Comparison of ENCODE assay signal across 40 cellular contexts in the genomic region with DNA sequence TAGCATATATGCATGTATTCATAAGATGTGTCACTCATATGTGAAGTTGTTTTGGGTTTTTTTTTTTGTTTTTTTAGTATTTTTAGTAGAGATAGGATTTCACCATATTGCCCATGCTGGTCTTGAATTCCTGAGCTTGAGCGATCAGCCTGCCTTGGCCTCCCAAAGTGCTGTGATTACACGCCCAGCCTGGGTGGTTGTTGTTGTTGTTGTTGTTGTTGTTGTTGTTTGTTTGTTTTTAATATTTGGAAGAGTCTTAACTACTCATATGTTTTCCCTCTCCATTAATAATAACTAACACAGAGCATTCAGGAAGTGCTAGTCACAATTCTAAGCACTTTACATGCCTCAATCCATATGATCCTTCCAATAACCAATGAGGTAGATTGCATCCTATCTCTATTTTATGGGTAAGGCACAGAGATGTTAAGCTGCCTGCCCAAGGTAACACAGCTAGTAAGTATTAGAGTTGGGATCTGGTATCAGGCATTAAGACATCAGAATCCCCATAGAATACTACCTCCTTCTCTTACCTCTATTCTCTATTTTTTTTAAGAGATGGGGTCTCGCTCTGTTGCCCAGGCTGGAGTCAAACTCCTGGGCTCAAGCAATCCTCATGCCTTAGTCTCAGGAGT. TPM values are rescaled to one million over a fixed set of nuclear protein-coding genes. Genes with fewer than 3 reads are reported as not detected.
"Had no signal": no experiment of that assay in that cellular context is flagged by ENCODE, and none has a peak within 500 bp of the region (broad histone marks: within the 10 kb centered on the region; RNA-seq: fewer than 3 reads in every experiment).

No MANE protein-coding gene starts in this region.

- H3K36me3 Mint-ChIP-seq: activated CD4-positive, alpha-beta memory T cell treated with anti-CD3 and anti-CD28 coated beads for 36 hours; activated naive CD4-positive, alpha-beta T cell treated with anti-CD3 and anti-CD28 coated beads, Interleukin-2, amount 50 U/mL, for 72 hours; activated naive CD8-positive, alpha-beta T cell treated with anti-CD3 and anti-CD28 coated beads for 36 hours had no signal

- H3K27me3 Mint-ChIP-seq: activated B cell treated with CpG ODN at 0.5 μM for 24 hours; activated CD4-positive, alpha-beta memory T cell treated with anti-CD3 and anti-CD28 coated beads for 36 hours; activated CD4-positive, alpha-beta T cell treated with anti-CD3 and anti-CD28 coated beads, Interleukin-2, amount 10 ng/mL, durations not matched to agents 24 days and 14 days; activated CD8-positive, alpha-beta T cell treated with anti-CD3 and anti-CD28 coated beads for 36 hours; activated naive CD8-positive, alpha-beta T cell treated with anti-CD3 and anti-CD28 coated beads for 36 hours; activated T-helper 17 cell treated with anti-CD3 and anti-CD28 coated beads, Interleukin-2, amount 50 U/mL, for 72 hours; central memory CD8-positive, alpha-beta T cell had no signal

- H3K4me3 Mint-ChIP-seq: activated B cell treated with CpG ODN at 0.5 μM for 24 hours; activated CD4-positive, alpha-beta memory T cell treated with anti-CD3 and anti-CD28 coated beads for 36 hours; activated CD4-positive, alpha-beta T cell treated with anti-CD3 and anti-CD28 coated beads, Interleukin-2, amount 10 ng/mL, durations not matched to agents 24 days and 14 days; activated CD8-positive, alpha-beta T cell treated with anti-CD3 and anti-CD28 coated beads for 36 hours; activated naive CD4-positive, alpha-beta T cell treated with anti-CD3 and anti-CD28 coated beads for 36 hours; activated naive CD8-positive, alpha-beta T cell treated with anti-CD3 and anti-CD28 coated beads for 36 hours; activated T-cell treated with anti-CD3 and anti-CD28 coated beads, Interleukin-2, amount 50 U/mL, for 4 hours; activated T-cell treated with anti-CD3 and anti-CD28 coated beads, Interleukin-2, amount 50 U/mL, for 72 hours; activated T-helper 1 cell treated with anti-CD3 and anti-CD28 coated beads, Interleukin-12 subunit alpha, Interleukin-12 subunit beta, Interleukin-2, Interleukin-4 antibody, amounts not matched to agents 30 ng/mL and 10 ng/mL and 1 ng/mL, durations not matched to agents 14 hours and 24 hours and 36 hours; activated T-helper 17 cell treated with anti-CD3 and anti-CD28 coated beads, Interleukin-2, amount 50 U/mL, for 72 hours; central memory CD8-positive, alpha-beta T cell; T-helper 1 cell treated with Interleukin-12 subunit alpha and Interleukin-12 subunit beta and Interleukin-4 antibody, amounts not matched to agents 30 μg/mL and 1 μg/mL, for 36 hours; T-helper 2 cell treated with Interferon-gamma antibody and Interleukin-4, amounts not matched to agents 5 μg/mL and 100 μg/mL, for 36 hours had no signal

- H3K27ac Mint-ChIP-seq: activated B cell treated with CpG ODN at 0.5 μM for 24 hours; activated CD4-positive, alpha-beta memory T cell treated with anti-CD3 and anti-CD28 coated beads for 36 hours; activated CD4-positive, alpha-beta T cell treated with anti-CD3 and anti-CD28 coated beads, Interleukin-2, amount 10 ng/mL, durations not matched to agents 24 days and 14 days; activated CD8-positive, alpha-beta T cell treated with anti-CD3 and anti-CD28 coated beads for 36 hours; activated naive CD4-positive, alpha-beta T cell treated with anti-CD3 and anti-CD28 coated beads for 36 hours; activated naive CD4-positive, alpha-beta T cell treated with anti-CD3 and anti-CD28 coated beads, Interleukin-2, amount 50 U/mL, for 72 hours; activated naive CD8-positive, alpha-beta T cell treated with anti-CD3 and anti-CD28 coated beads for 36 hours; activated T-cell treated with anti-CD3 and anti-CD28 coated beads, Interleukin-2, amount 50 U/mL, for 72 hours; activated T-helper 1 cell treated with anti-CD3 and anti-CD28 coated beads, Interleukin-12 subunit alpha, Interleukin-12 subunit beta, Interleukin-2, Interleukin-4 antibody, amounts not matched to agents 30 ng/mL and 10 ng/mL and 1 ng/mL, durations not matched to agents 14 hours and 24 hours and 36 hours; activated T-helper 17 cell treated with anti-CD3 and anti-CD28 coated beads, Interleukin-2, amount 50 U/mL, for 72 hours; T-helper 1 cell treated with Interleukin-12 subunit alpha and Interleukin-12 subunit beta and Interleukin-4 antibody, amounts not matched to agents 30 μg/mL and 1 μg/mL, for 36 hours; T-helper 2 cell treated with Interferon-gamma antibody and Interleukin-4, amounts not matched to agents 5 μg/mL and 100 μg/mL, for 36 hours had no signal

- H3K27me3 ChIP-seq: adrenal gland, body of pancreas, brain microvascular endothelial cell, cardiac muscle cell had no signal

- FAIRE-seq: astrocyte, bronchial epithelial cell, TTC549 had no signal

- H3K36me3 ChIP-seq: adrenal gland, brain microvascular endothelial cell, cardiac muscle cell had no signal

- H3K4me3 ChIP-seq: adrenal gland, body of pancreas, cardiac muscle cell had no signal

- H3K4me1 Mint-ChIP-seq: activated B cell treated with CpG ODN at 0.5 μM for 24 hours; activated CD4-positive, alpha-beta T cell treated with anti-CD3 and anti-CD28 coated beads, Interleukin-2, amount 10 ng/mL, durations not matched to agents 24 days and 14 days; activated naive CD8-positive, alpha-beta T cell treated with anti-CD3 and anti-CD28 coated beads for 36 hours; activated T-helper 17 cell treated with anti-CD3 and anti-CD28 coated beads, Interleukin-2, amount 50 U/mL, for 72 hours; central memory CD8-positive, alpha-beta T cell had no signal

- H3K4me1 ChIP-seq: adrenal gland had no signal

- DNase-seq: activated B cell treated with CpG ODN at 0.5 μM for 24 hours; activated CD4-positive, alpha-beta memory T cell treated with anti-CD3 and anti-CD28 coated beads for 36 hours; activated CD4-positive, alpha-beta T cell treated with anti-CD3 and anti-CD28 coated beads for 4 hours; activated CD4-positive, alpha-beta T cell treated with anti-CD3 and anti-CD28 coated beads, Interleukin-2, amount 10 ng/mL, durations not matched to agents 24 days and 14 days; activated CD4-positive, alpha-beta T cell treated with anti-CD3 and anti-CD28 coated beads, Interleukin-2, amount 50 U/mL, for 1 hour; activated CD4-positive, alpha-beta T cell treated with anti-CD3 and anti-CD28 coated beads, Interleukin-2, amount 50 U/mL, for 4 hours; activated CD4-positive, CD25-positive, alpha-beta regulatory T cell treated with anti-CD3 and anti-CD28 coated beads, Interleukin-2, amount 50 U/mL, for 72 hours; activated CD8-positive, alpha-beta memory T cell treated with anti-CD3 and anti-CD28 coated beads, Interleukin-2, amount 50 U/mL, for 4 hours; activated CD8-positive, alpha-beta T cell treated with anti-CD3 and anti-CD28 coated beads for 36 hours; activated effector memory CD4-positive, alpha-beta T cell treated with anti-CD3 and anti-CD28 coated beads, Interleukin-2, amount 50 U/mL, for 16 hours; activated gamma-delta T cell treated with Interleukin-2 at 50 U/mL for 16 hours; activated naive CD4-positive, alpha-beta T cell; activated naive CD4-positive, alpha-beta T cell treated with anti-CD3 and anti-CD28 coated beads for 36 hours; activated naive CD4-positive, alpha-beta T cell treated with anti-CD3 and anti-CD28 coated beads, Interleukin-2, amount 50 U/mL, for 16 hours; activated naive CD8-positive, alpha-beta T cell treated with anti-CD3 and anti-CD28 coated beads for 36 hours; activated T-cell treated with anti-CD3 and anti-CD28 coated beads for 4 hours; activated T-cell treated with anti-CD3 and anti-CD28 coated beads, Interleukin-2, amount 50 U/mL, for 1 hour; activated T-cell treated with anti-CD3 and anti-CD28 coated beads, Interleukin-2, amount 50 U/mL, for 4 hours; activated T-cell treated with anti-CD3 and anti-CD28 coated beads, Interleukin-2, amount 50 U/mL, for 72 hours; adrenal gland; amniotic stem cell; aorta; body of pancreas; brain microvascular endothelial cell; caudate nucleus; cerebellar nuclear complex; T-helper 2 cell; T-helper 9 cell had no signal

- H3K9me3 Mint-ChIP-seq: activated B cell treated with CpG ODN at 0.5 μM for 24 hours; activated CD4-positive, alpha-beta memory T cell treated with anti-CD3 and anti-CD28 coated beads for 36 hours; activated CD4-positive, alpha-beta T cell treated with anti-CD3 and anti-CD28 coated beads, Interleukin-2, amount 10 ng/mL, durations not matched to agents 24 days and 14 days; activated CD8-positive, alpha-beta T cell treated with anti-CD3 and anti-CD28 coated beads for 36 hours; activated naive CD4-positive, alpha-beta T cell treated with anti-CD3 and anti-CD28 coated beads for 36 hours; activated naive CD4-positive, alpha-beta T cell treated with anti-CD3 and anti-CD28 coated beads, Interleukin-2, amount 50 U/mL, for 72 hours; activated naive CD8-positive, alpha-beta T cell treated with anti-CD3 and anti-CD28 coated beads for 36 hours; activated T-cell treated with anti-CD3 and anti-CD28 coated beads, Interleukin-2, amount 50 U/mL, for 4 hours; activated T-cell treated with anti-CD3 and anti-CD28 coated beads, Interleukin-2, amount 50 U/mL, for 72 hours; activated T-helper 1 cell treated with anti-CD3 and anti-CD28 coated beads, Interleukin-12 subunit alpha, Interleukin-12 subunit beta, Interleukin-2, Interleukin-4 antibody, amounts not matched to agents 30 ng/mL and 10 ng/mL and 1 ng/mL, durations not matched to agents 14 hours and 24 hours and 36 hours; activated T-helper 17 cell treated with anti-CD3 and anti-CD28 coated beads, Interleukin-2, amount 50 U/mL, for 72 hours; central memory CD8-positive, alpha-beta T cell; T-helper 1 cell treated with Interleukin-12 subunit alpha and Interleukin-12 subunit beta and Interleukin-4 antibody, amounts not matched to agents 30 μg/mL and 1 μg/mL, for 36 hours; T-helper 2 cell treated with Interferon-gamma antibody and Interleukin-4, amounts not matched to agents 5 μg/mL and 100 μg/mL, for 36 hours had no signal

- H3K9me3 ChIP-seq: adrenal gland, body of pancreas had no signal

- ATAC-seq: activated CD8-positive, alpha-beta T cell treated with anti-CD3 and anti-CD28 coated beads for 36 hours; activated naive CD4-positive, alpha-beta T cell treated with anti-CD3 and anti-CD28 coated beads, Interleukin-2, amount 50 U/mL, for 72 hours; activated T-cell treated with anti-CD3 and anti-CD28 coated beads, Interleukin-2, amount 50 U/mL, for 4 hours; activated T-cell treated with anti-CD3 and anti-CD28 coated beads, Interleukin-2, amount 50 U/mL, for 72 hours; activated T-helper 17 cell treated with anti-CD3 and anti-CD28 coated beads, Interleukin-2, amount 50 U/mL, for 72 hours; body of pancreas had no signal

- H3K27ac ChIP-seq: adrenal gland, body of pancreas, brain microvascular endothelial cell, cardiac muscle cell, VCaP had no signal

RNA-seq across cellular contexts. Expression of a gene that starts 27.6 kb away (rescaled TPM):
- total RNA-seq: activated B cell treated with CpG ODN at 0.5 μM for 24 hours; activated CD4-positive, alpha-beta memory T cell treated with anti-CD3 and anti-CD28 coated beads for 36 hours; activated CD4-positive, alpha-beta T cell treated with anti-CD3 and anti-CD28 coated beads, Interleukin-2, amount 10 ng/mL, durations not matched to agents 24 days and 14 days; activated CD8-positive, alpha-beta memory T cell treated with anti-CD3 and anti-CD28 coated beads for 36 hours; activated CD8-positive, alpha-beta T cell treated with anti-CD3 and anti-CD28 coated beads for 36 hours; activated naive CD4-positive, alpha-beta T cell treated with anti-CD3 and anti-CD28 coated beads for 36 hours; activated naive CD4-positive, alpha-beta T cell treated with anti-CD3 and anti-CD28 coated beads, Interleukin-2, amount 50 U/mL, for 72 hours; activated naive CD8-positive, alpha-beta T cell treated with anti-CD3 and anti-CD28 coated beads for 36 hours; activated T-cell treated with anti-CD3 and anti-CD28 coated beads, Interleukin-2, amount 50 U/mL, for 4 hours; activated T-cell treated with anti-CD3 and anti-CD28 coated beads, Interleukin-2, amount 50 U/mL, for 72 hours; activated T-helper 1 cell treated with anti-CD3 and anti-CD28 coated beads, Interleukin-12 subunit alpha, Interleukin-12 subunit beta, Interleukin-2, Interleukin-4 antibody, amounts not matched to agents 30 ng/mL and 10 ng/mL and 1 ng/mL, durations not matched to agents 14 hours and 24 hours and 36 hours; activated T-helper 17 cell treated with anti-CD3 and anti-CD28 coated beads, Interleukin-2, amount 50 U/mL, for 72 hours; body of pancreas had no signal

RNA-seq across cellular contexts. Expression of a gene that starts 52.9 kb away (rescaled TPM):
- total RNA-seq: activated B cell treated with CpG ODN at 0.5 μM for 24 hours; activated CD4-positive, alpha-beta T cell treated with anti-CD3 and anti-CD28 coated beads, Interleukin-2, amount 10 ng/mL, durations not matched to agents 24 days and 14 days; activated CD8-positive, alpha-beta memory T cell treated with anti-CD3 and anti-CD28 coated beads for 36 hours; activated CD8-positive, alpha-beta T cell treated with anti-CD3 and anti-CD28 coated beads for 36 hours; activated naive CD8-positive, alpha-beta T cell treated with anti-CD3 and anti-CD28 coated beads for 36 hours; activated T-helper 1 cell treated with anti-CD3 and anti-CD28 coated beads, Interleukin-12 subunit alpha, Interleukin-12 subunit beta, Interleukin-2, Interleukin-4 antibody, amounts not matched to agents 30 ng/mL and 10 ng/mL and 1 ng/mL, durations not matched to agents 14 hours and 24 hours and 36 hours had no signal
